16 cellular contexts compared by ENCODE assay signal in genomic region chr12:115966376-115966775, GRCh38.
DNase-seq lines count a peak whose midpoint lies in the region; ATAC-seq, FAIRE-seq and TF ChIP-seq lines count a peak whose summit lies in the region.
"Had no signal": no experiment of that assay in that cellular context is flagged by ENCODE, and none has a peak within 500 bp of the region (broad histone marks: within the 10 kb centered on the region; RNA-seq: fewer than 3 reads in every experiment).

No MANE protein-coding gene starts in this region.

- no peaks in the 10 kb centered on the region for H3K27me3 Mint-ChIP-seq in activated CD4-positive, alpha-beta T cell treated with anti-CD3 and anti-CD28 coated beads for 36 hours
- H3K27me3 Mint-ChIP-seq in astrocyte (ENCODE audit: low read depth, unreplicated experiment), result no peaks in the 10 kb centered on the region

- peaks cover 21% of the 10 kb centered on the region for H3K4me1 ChIP-seq in astrocyte (ENCODE audit: insufficient read depth, low read length)

- intact Hi-C loops in activated CD4-positive, alpha-beta T cell treated with anti-CD3 and anti-CD28 coated beads for 36 hours (cut with DNase I, micrococcal nuclease), result no loop called here

- H3K4me3 Mint-ChIP-seq in activated CD4-positive, alpha-beta T cell treated with anti-CD3 and anti-CD28 coated beads for 36 hours, result no peak overlapping the region
- no peak overlapping the region for H3K4me3 Mint-ChIP-seq in astrocyte (ENCODE audit: unreplicated experiment)
- H3K4me3 Mint-ChIP-seq: CD14-positive monocyte had no signal

- ATAC-seq in activated CD4-positive, alpha-beta T cell treated with anti-CD3 and anti-CD28 coated beads for 36 hours, result no peak
- ATAC-seq in activated naive CD4-positive, alpha-beta T cell treated with anti-CD3 and anti-CD28 coated beads, Interleukin-2, amount 50 U/mL, for 72 hours, result no peak
- ATAC-seq in HG03025 (IDR thresholded peaks at IDR 0.05; ENCODE audit: low FRiP score, unreplicated experiment), result no peak

- H3K79me2 ChIP-seq in astrocyte (ENCODE audit: insufficient read depth, low read length), result no peaks in the 10 kb centered on the region

- CTCF ChIA-PET in activated CD4-positive, alpha-beta T cell treated with anti-CD3 and anti-CD28 coated beads for 36 hours (lab: Charles Lee), result no interaction called here

- H3K27me3 ChIP-seq in astrocyte (ENCODE audit: insufficient read depth, low read length), result no peaks in the 10 kb centered on the region

- no peaks in the 10 kb centered on the region for H3K9me3 ChIP-seq in astrocyte (ENCODE audit: insufficient read depth, low read depth, low read length)

- H3K27ac Mint-ChIP-seq in activated CD4-positive, alpha-beta T cell treated with anti-CD3 and anti-CD28 coated beads for 36 hours, result peak overlapping the region; percentile 51
- H3K27ac Mint-ChIP-seq in activated naive CD4-positive, alpha-beta T cell treated with anti-CD3 and anti-CD28 coated beads, Interleukin-2, amount 50 U/mL, for 72 hours, result peak overlapping the region; percentile 31 to 91
- peak overlapping the region; percentile 58 for H3K27ac Mint-ChIP-seq in astrocyte (ENCODE audit: unreplicated experiment)

- H3K4me1 Mint-ChIP-seq in activated CD4-positive, alpha-beta T cell treated with anti-CD3 and anti-CD28 coated beads for 36 hours, result peaks cover 8% of the 10 kb centered on the region
- H3K4me1 Mint-ChIP-seq in astrocyte (ENCODE audit: low read depth, unreplicated experiment), result peaks cover 23% of the 10 kb centered on the region
- H3K4me1 Mint-ChIP-seq: CD14-positive monocyte had no signal

- H3K4me3 ChIP-seq in astrocyte (ENCODE audit: insufficient read depth, low read depth, low read length), result no peak overlapping the region

- H3K4me2 ChIP-seq in astrocyte (ENCODE audit: low read length), result no peak overlapping the region
- H3K4me2 ChIP-seq: KMS-11 had no signal

- H3K9ac ChIP-seq in astrocyte (ENCODE audit: low read length), result no peak overlapping the region
- H3K9ac ChIP-seq: KMS-11 had no signal

- POLR2A ChIA-PET in activated CD4-positive, alpha-beta T cell treated with anti-CD3 and anti-CD28 coated beads for 36 hours (lab: Charles Lee), result no interaction called here

- peaks cover 5% of the 10 kb centered on the region for H4K20me1 ChIP-seq in astrocyte (ENCODE audit: insufficient read depth, low read length)

- no peak overlapping the region for H2AFZ ChIP-seq in astrocyte (ENCODE audit: low read depth, low read length)

- H3K36me3 Mint-ChIP-seq in activated CD4-positive, alpha-beta T cell treated with anti-CD3 and anti-CD28 coated beads for 36 hours (ENCODE audit: low read depth), result peaks cover 48% of the 10 kb centered on the region
- peaks cover 7 to 19% of the 10 kb centered on the region in 2 donors for H3K36me3 Mint-ChIP-seq in activated naive CD4-positive, alpha-beta T cell treated with anti-CD3 and anti-CD28 coated beads, Interleukin-2, amount 50 U/mL, for 72 hours
- peaks cover 16% of the 10 kb centered on the region for H3K36me3 Mint-ChIP-seq in astrocyte (ENCODE audit: low read depth, unreplicated experiment)

- no peaks in the 10 kb centered on the region for H3K9me3 Mint-ChIP-seq in activated CD4-positive, alpha-beta T cell treated with anti-CD3 and anti-CD28 coated beads for 36 hours (ENCODE audit: low read depth)
- H3K9me3 Mint-ChIP-seq in activated naive CD4-positive, alpha-beta T cell treated with anti-CD3 and anti-CD28 coated beads, Interleukin-2, amount 50 U/mL, for 72 hours, result no peaks in the 10 kb centered on the region
- no peaks in the 10 kb centered on the region for H3K9me3 Mint-ChIP-seq in astrocyte (ENCODE audit: unreplicated experiment)
- H3K9me3 Mint-ChIP-seq: CD14-positive monocyte had no signal

- H3K36me3 ChIP-seq in astrocyte (ENCODE audit: insufficient read depth, low read length), result peaks cover 43% of the 10 kb centered on the region

- FAIRE-seq in astrocyte (lab: Jason Lieb, UNC), result no peak

- no peak for DNase-seq in activated CD4-positive, alpha-beta T cell treated with anti-CD3 and anti-CD28 coated beads for 36 hours
- no peak for DNase-seq in activated CD4-positive, alpha-beta T cell treated with anti-CD3 and anti-CD28 coated beads for 1 hour
- no peak for DNase-seq in activated naive CD4-positive, alpha-beta T cell treated with anti-CD3 and anti-CD28 coated beads, Interleukin-2, amount 50 U/mL, for 72 hours (ENCODE audit: low spot score in 2 of 2)
- no peak for DNase-seq in activated naive CD4-positive, alpha-beta T cell (lab: John Stamatoyannopoulos, UW)
- DNase-seq in astrocyte (ENCODE audit: low read depth) (no peak), NCI-H82 (lab: John Stamatoyannopoulos, UW) (no peak), HuH-7 (ENCODE audit: low spot score) (no peak)
- DNase-seq: AML-193, DND-41, MV-4-11, NCI-H1694 treated with DMSO at 0.1 percent for 48 hours, SHP77 had no signal

- H3K27ac ChIP-seq in astrocyte (ENCODE audit: low read depth, low read length), result no peak overlapping the region
- H3K27ac ChIP-seq: 22Rv1, KMS-11 had no signal

- TF ChIP-seq CTCF in astrocyte (IDR thresholded peaks at IDR 0.05; ENCODE audit: insufficient read depth, low read depth, low read length), result no peak
